In the genomic region with DNA sequence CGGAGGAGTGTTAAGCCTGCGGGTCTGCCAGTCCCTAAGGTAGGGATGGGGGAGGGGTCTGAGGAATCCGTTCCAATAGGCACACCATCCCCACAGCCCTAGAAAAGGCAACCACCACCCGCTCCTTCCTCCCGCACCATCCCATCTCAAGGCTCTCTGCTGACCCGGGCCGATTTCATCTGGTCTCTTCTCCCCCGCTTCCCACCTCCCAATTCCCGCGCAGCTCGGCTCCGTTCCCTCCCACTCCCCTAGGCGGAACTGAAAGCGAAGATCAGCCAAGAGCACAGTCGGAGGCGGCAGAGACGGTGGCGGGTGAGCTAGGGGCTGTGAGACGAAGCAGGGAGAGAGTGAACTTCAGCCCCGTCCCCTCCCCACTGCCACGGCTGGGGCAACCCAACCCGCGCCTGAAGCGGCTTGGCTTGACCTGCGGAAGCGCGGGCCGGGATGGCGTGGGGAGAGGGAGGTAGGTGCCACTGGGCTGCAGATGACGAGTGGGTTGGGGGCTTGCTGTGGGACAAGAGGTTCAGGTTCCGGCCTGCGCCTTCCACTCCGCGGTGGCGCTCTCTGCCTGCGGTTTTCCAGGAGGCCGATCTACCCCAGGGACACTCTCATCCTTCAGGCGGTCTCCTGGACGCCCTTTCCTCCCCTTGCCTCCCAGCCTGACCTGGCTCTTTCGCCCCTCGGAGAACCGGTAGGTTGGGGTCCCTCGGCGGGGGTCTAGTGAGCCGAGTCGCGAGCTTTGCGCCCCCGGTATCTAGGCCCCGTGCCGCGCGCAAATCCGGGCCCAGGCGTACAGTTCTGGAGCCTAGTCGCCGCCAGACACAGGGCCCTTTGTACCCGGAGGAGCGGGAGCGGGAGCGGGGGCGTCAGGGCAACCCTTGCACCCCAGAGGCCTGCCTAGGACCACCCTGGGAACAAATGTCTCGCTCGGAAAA, we compare ENCODE assay signal across 8 cellular contexts. TPM values are rescaled to one million over a fixed set of nuclear protein-coding genes. Genes with fewer than 3 reads are reported as not detected.
A peak's percentile ranks its signal among the peaks of the same experiment; 100 is the strongest.
DNase-seq lines count a peak whose midpoint lies in the region; ATAC-seq and TF ChIP-seq lines count a peak whose summit lies in the region.

A gene (plus strand): TSS at position 284 of the 935 bp plus-strand sequence. CDS start 97,591 bp downstream, outside the sequence.

- no peak within 1 kb of the TSS for H3K27ac ChIP-seq in caudate nucleus (ENCODE audit: low read depth, low read length)
- H3K27ac ChIP-seq in RWPE1: no peak within 1 kb of the TSS

- H3K4me3 ChIP-seq in BE2C (ENCODE audit: low read depth, low read length): no peak within 1 kb of the TSS

- H3K36me3 ChIP-seq in BE2C: no peaks in the 10 kb centered on the region

- H3K27me3 Mint-ChIP-seq in naive thymus-derived CD8-positive, alpha-beta T cell: peaks cover 8 to 41% (median 30%) of the 10 kb centered on the region in 5 donors

- no peak for TF ChIP-seq CTCF in RWPE1 (conservative IDR thresholded peaks at IDR 0.05; ENCODE audit: low read depth)
- TF ChIP-seq CTCF in BE2C (IDR thresholded peaks at IDR 0.05; ENCODE audit: low read depth, low read length): no peak

- H3K36me3 Mint-ChIP-seq in naive thymus-derived CD8-positive, alpha-beta T cell: peaks cover 0 to 2% (median 0%) of the 10 kb centered on the region in 3 donors

- H3K27ac Mint-ChIP-seq in naive thymus-derived CD8-positive, alpha-beta T cell: no peak within 1 kb of the TSS

- peaks cover 0 to 8% (median 0%) of the 10 kb centered on the region in 9 donors for H3K9me3 Mint-ChIP-seq in naive thymus-derived CD8-positive, alpha-beta T cell

- peaks cover 0 to 4% (median 2%) of the 10 kb centered on the region in 4 donors for H3K4me1 Mint-ChIP-seq in naive thymus-derived CD8-positive, alpha-beta T cell

- no peaks in the 10 kb centered on the region for H3K9me3 ChIP-seq in BE2C

- H3K4me1 ChIP-seq in BE2C: no peaks in the 10 kb centered on the region

- POLR2A ChIA-PET in naive thymus-derived CD8-positive, alpha-beta T cell (lab: Charles Lee): no interaction called here
- POLR2A ChIA-PET in RWPE1 (lab: Yijun Ruan, JAX; ENCODE audit: low non-redundant PET): no interaction called here

- CTCF ChIA-PET in RWPE1 (lab: Yijun Ruan, JAX): no interaction called here

- DNase-seq in caudate nucleus (lab: John Stamatoyannopoulos, UW) (peak in 34 of 61 donors; percentile 1 to 68 (median 30)), RWPE1 (ENCODE audit: low spot score) (no peak), BE2C (no peak), NCI-H510A treated with DMSO at 0.1 percent for 48 hours (lab: John Stamatoyannopoulos, UW) (no peak)
- DNase-seq in naive thymus-derived CD8-positive, alpha-beta T cell: no peak

- no peaks in the 10 kb centered on the region for H3K27me3 ChIP-seq in BE2C

- peak within 1 kb of the TSS in 6 of 10 donors; percentile 27 to 66 (median 56) for H3K4me3 Mint-ChIP-seq in naive thymus-derived CD8-positive, alpha-beta T cell

- ATAC-seq in GM19397 (IDR thresholded peaks at IDR 0.05; ENCODE audit: unreplicated experiment) (peak; percentile 71), HG03571 (IDR thresholded peaks at IDR 0.05; ENCODE audit: unreplicated experiment) (peak; percentile 59), HG03342 (IDR thresholded peaks at IDR 0.05; ENCODE audit: unreplicated experiment) (no peak)
- ATAC-seq in naive thymus-derived CD8-positive, alpha-beta T cell: no peak

RNA-seq across cellular contexts. Expression of the gene that starts here (rescaled TPM):
- total RNA-seq in naive thymus-derived CD8-positive, alpha-beta T cell: not detected
- not detected for polyA plus RNA-seq in naive thymus-derived CD8-positive, alpha-beta T cell
- polyA plus RNA-seq in BE2C (2012; ENCODE audit: insufficient read depth, insufficient read length, low read depth): not detected

Comparison
In these comparisons a context has a peak if more than half of its experiments do, and no peak if none do; other contexts are left out.
1. ATAC-seq: peak in GM19397 (single experiment) and HG03571 (single experiment); none in naive thymus-derived CD8-positive, alpha-beta T cell (0 of 2) and HG03342 (single experiment).
2. DNase-seq: peak in caudate nucleus (34 of 61); none in naive thymus-derived CD8-positive, alpha-beta T cell (0 of 10), RWPE1 (single experiment), BE2C (single experiment) and NCI-H510A treated with DMSO at 0.1 percent for 48 hours (single experiment).